In genomic region chr1:235098991-235099390, GRCh38 we compare ENCODE assay signal across 17 cellular contexts. TPM values are rescaled to one million over a fixed set of nuclear protein-coding genes. Genes with fewer than 3 reads are reported as not detected.
DNase-seq lines count a peak whose midpoint lies in the region; ATAC-seq and TF ChIP-seq lines count a peak whose summit lies in the region.
"Had no signal": no experiment of that assay in that cellular context is flagged by ENCODE, and none has a peak within 500 bp of the region (broad histone marks: within the 10 kb centered on the region; RNA-seq: fewer than 3 reads in every experiment).

No MANE protein-coding gene starts in this region.

- H3K9me2 ChIP-seq in OCI-LY7 (ENCODE audit: insufficient read depth, low read length): no peaks in the 10 kb centered on the region

- no peaks in the 10 kb centered on the region for H3K9me3 ChIP-seq in OCI-LY7 (ENCODE audit: low read length)
- H3K9me3 ChIP-seq in CD8-positive, alpha-beta memory T cell (ENCODE audit: low read length): no peaks in the 10 kb centered on the region
- H3K9me3 ChIP-seq: BLaER1 treated with 17β-estradiol and CSF1 and Interleukin-3, amounts not matched to agents 10 nM and 100 nM had no signal

- no peak overlapping the region for H3K27ac Mint-ChIP-seq in activated naive CD8-positive, alpha-beta T cell treated with anti-CD3 and anti-CD28 coated beads, Interleukin-2, amount 50 U/mL, for 24 hours
- no peak overlapping the region for H3K27ac Mint-ChIP-seq in activated naive CD8-positive, alpha-beta T cell treated with anti-CD3 and anti-CD28 coated beads for 36 hours
- no peak overlapping the region for H3K27ac Mint-ChIP-seq in CD8-positive, alpha-beta memory T cell
- no peak overlapping the region for H3K27ac Mint-ChIP-seq in stimulated activated effector memory CD8-positive, alpha-beta T cell treated with anti-CD3 and anti-CD28 coated beads, Interleukin-12 subunit alpha, Interleukin-12 subunit beta, amount 100 ng/mL, for 72 hours
- H3K27ac Mint-ChIP-seq: CD8-positive, alpha-beta T cell had no signal

- peaks cover 9% of the 10 kb centered on the region for H3K27me3 Mint-ChIP-seq in activated naive CD8-positive, alpha-beta T cell treated with anti-CD3 and anti-CD28 coated beads, Interleukin-2, amount 50 U/mL, for 24 hours
- peaks cover 16% of the 10 kb centered on the region for H3K27me3 Mint-ChIP-seq in activated naive CD8-positive, alpha-beta T cell treated with anti-CD3 and anti-CD28 coated beads for 36 hours
- H3K27me3 Mint-ChIP-seq in CD8-positive, alpha-beta memory T cell: peaks cover 1 to 5% of the 10 kb centered on the region in 2 donors

- intact Hi-C loops in OCI-LY7 (cut with micrococcal nuclease; ENCODE audit: unreplicated experiment): no loop called here

- H3K27me3 ChIP-seq in CD8-positive, alpha-beta memory T cell (ENCODE audit: insufficient read depth, low read length, poor library complexity, severe bottlenecking): no peaks in the 10 kb centered on the region
- H3K27me3 ChIP-seq: BLaER1 treated with 17β-estradiol and CSF1 and Interleukin-3, amounts not matched to agents 10 nM and 100 nM had no signal

- H4K20me1 ChIP-seq in OCI-LY7 (ENCODE audit: insufficient read depth, low read length): no peaks in the 10 kb centered on the region
- H4K20me1 ChIP-seq: BLaER1 treated with 17β-estradiol and CSF1 and Interleukin-3, amounts not matched to agents 10 nM and 100 nM had no signal

- no TSS peak for BruUV-seq in OCI-LY7 (replicated peaks; lab: Mats Ljungman, UMichigan)

- CTCF ChIA-PET in OCI-LY7 (lab: Charles Lee; ENCODE audit: unreplicated experiment): no interaction called here
- CTCF ChIA-PET in CD8-positive, alpha-beta memory T cell (lab: Charles Lee): interaction anchor here (0.7 kb wide), 1 partner anchor 207 kb away, joined by 3 read pairs; no protein-coding TSS in a partner anchor

- peak overlapping the region; percentile 52; the same call in 1 of the 2 replicates for H3K4me2 ChIP-seq in OCI-LY7 (ENCODE audit: low read length)

- no peak for ATAC-seq in activated naive CD8-positive, alpha-beta T cell treated with anti-CD3 and anti-CD28 coated beads, Interleukin-2, amount 50 U/mL, for 24 hours
- ATAC-seq in stimulated activated effector memory CD8-positive, alpha-beta T cell treated with anti-CD3 and anti-CD28 coated beads, Interleukin-12 subunit alpha, Interleukin-12 subunit beta, amount 100 ng/mL, for 72 hours: no peak
- ATAC-seq: CD8-positive, alpha-beta T cell had no signal

- H3K4me1 ChIP-seq in OCI-LY7 (ENCODE audit: insufficient read depth, low read length, poor library complexity, severe bottlenecking): peaks cover 18% of the 10 kb centered on the region
- peaks cover 13% of the 10 kb centered on the region for H3K4me1 ChIP-seq in CD8-positive, alpha-beta memory T cell (ENCODE audit: insufficient read depth, low read length)

- H3K4me3 ChIP-seq in OCI-LY7 (ENCODE audit: low read depth, low read length, poor library complexity, severe bottlenecking): no peak overlapping the region
- H3K4me3 ChIP-seq in CD8-positive, alpha-beta memory T cell (ENCODE audit: low read length): no peak overlapping the region
- H3K4me3 ChIP-seq: BLaER1 treated with 17β-estradiol and CSF1 and Interleukin-3, amounts not matched to agents 10 nM and 100 nM had no signal

- no peak overlapping the region for H2AFZ ChIP-seq in OCI-LY7 (ENCODE audit: low read length)

- H3K9me3 Mint-ChIP-seq in activated naive CD8-positive, alpha-beta T cell treated with anti-CD3 and anti-CD28 coated beads, Interleukin-2, amount 50 U/mL, for 24 hours: no peaks in the 10 kb centered on the region
- H3K9me3 Mint-ChIP-seq in activated naive CD8-positive, alpha-beta T cell treated with anti-CD3 and anti-CD28 coated beads for 36 hours: no peaks in the 10 kb centered on the region
- H3K9me3 Mint-ChIP-seq in CD8-positive, alpha-beta memory T cell: no peaks in the 10 kb centered on the region
- H3K9me3 Mint-ChIP-seq in stimulated activated effector memory CD8-positive, alpha-beta T cell treated with anti-CD3 and anti-CD28 coated beads, Interleukin-12 subunit alpha, Interleukin-12 subunit beta, amount 100 ng/mL, for 72 hours: no peaks in the 10 kb centered on the region
- H3K9me3 Mint-ChIP-seq: CD8-positive, alpha-beta T cell had no signal

- POLR2A ChIA-PET in OCI-LY7 (lab: Charles Lee): interaction anchor here (0.6 to 0.7 kb wide), 3 partner anchors 28 to 865 kb away, joined by 4 to 5 read pairs (median 4); no protein-coding TSS in a partner anchor
- POLR2A ChIA-PET in CD8-positive, alpha-beta memory T cell (lab: Charles Lee): no interaction called here

- H3K4me1 Mint-ChIP-seq in activated naive CD8-positive, alpha-beta T cell treated with anti-CD3 and anti-CD28 coated beads, Interleukin-2, amount 50 U/mL, for 24 hours: peaks cover 24% of the 10 kb centered on the region
- peaks cover 14% of the 10 kb centered on the region for H3K4me1 Mint-ChIP-seq in activated naive CD8-positive, alpha-beta T cell treated with anti-CD3 and anti-CD28 coated beads for 36 hours
- peaks cover 8 to 15% (median 12%) of the 10 kb centered on the region in 3 donors for H3K4me1 Mint-ChIP-seq in CD8-positive, alpha-beta memory T cell
- peaks cover 11% of the 10 kb centered on the region for H3K4me1 Mint-ChIP-seq in stimulated activated effector memory CD8-positive, alpha-beta T cell treated with anti-CD3 and anti-CD28 coated beads, Interleukin-12 subunit alpha, Interleukin-12 subunit beta, amount 100 ng/mL, for 72 hours

- H3K36me3 Mint-ChIP-seq in activated naive CD8-positive, alpha-beta T cell treated with anti-CD3 and anti-CD28 coated beads, Interleukin-2, amount 50 U/mL, for 24 hours (ENCODE audit: low read depth): peaks cover 4% of the 10 kb centered on the region
- H3K36me3 Mint-ChIP-seq in activated naive CD8-positive, alpha-beta T cell treated with anti-CD3 and anti-CD28 coated beads for 36 hours: peaks cover 4% of the 10 kb centered on the region
- H3K36me3 Mint-ChIP-seq in CD8-positive, alpha-beta memory T cell: peaks cover 0 to under 1% (median 0%) of the 10 kb centered on the region in 3 donors
- no peaks in the 10 kb centered on the region for H3K36me3 Mint-ChIP-seq in stimulated activated effector memory CD8-positive, alpha-beta T cell treated with anti-CD3 and anti-CD28 coated beads, Interleukin-12 subunit alpha, Interleukin-12 subunit beta, amount 100 ng/mL, for 72 hours
- H3K36me3 Mint-ChIP-seq: CD8-positive, alpha-beta T cell had no signal

- H3K27ac ChIP-seq in OCI-LY7 (ENCODE audit: low read depth, low read length, poor library complexity, severe bottlenecking): no peak overlapping the region
- H3K27ac ChIP-seq in CD8-positive, alpha-beta memory T cell (ENCODE audit: low read depth, low read length): no peak overlapping the region
- H3K27ac ChIP-seq: BLaER1 treated with 17β-estradiol and CSF1 and Interleukin-3, amounts not matched to agents 10 nM and 100 nM had no signal

- no peaks in the 10 kb centered on the region for H3K79me2 ChIP-seq in OCI-LY7 (ENCODE audit: insufficient read depth, low read depth, low read length)

- peak; percentile 50 for DNase-seq in activated CD8-positive, alpha-beta memory T cell treated with anti-CD3 and anti-CD28 coated beads for 24 hours
- DNase-seq in activated CD8-positive, alpha-beta memory T cell treated with anti-CD3 and anti-CD28 coated beads, Interleukin-2, amount 50 U/mL, for 4 hours: no peak
- peak; percentile 0 for DNase-seq in activated naive CD8-positive, alpha-beta T cell treated with anti-CD3 and anti-CD28 coated beads, Interleukin-2, amount 50 U/mL, for 24 hours
- DNase-seq in activated naive CD8-positive, alpha-beta T cell treated with anti-CD3 and anti-CD28 coated beads for 36 hours: no peak
- no peak for DNase-seq in OCI-LY7 (ENCODE audit: low spot score)
- DNase-seq in stimulated activated CD8-positive, alpha-beta memory T cell treated with anti-CD3 and anti-CD28 coated beads, Interleukin-4, amount 100 ng/mL, for 48 hours: peak; percentile 10
- DNase-seq in CD8-positive, alpha-beta memory T cell: no peak
- DNase-seq in stimulated activated effector memory CD8-positive, alpha-beta T cell treated with anti-CD3 and anti-CD28 coated beads, Interleukin-12 subunit alpha, Interleukin-12 subunit beta, amount 100 ng/mL, for 72 hours (ENCODE audit: low spot score in 2 of 2): no peak
- DNase-seq: 8988T, COR-L47, DMS 273 treated with DMSO at 0.1 percent for 48 hours, DMS53, DND-41, EL, H9 had no signal

- TF ChIP-seq CTCF in OCI-LY7 (conservative IDR thresholded peaks at IDR 0.05; ENCODE audit: low read length): no peak

- H3K4me3 Mint-ChIP-seq in activated naive CD8-positive, alpha-beta T cell treated with anti-CD3 and anti-CD28 coated beads, Interleukin-2, amount 50 U/mL, for 24 hours: no peak overlapping the region
- no peak overlapping the region for H3K4me3 Mint-ChIP-seq in activated naive CD8-positive, alpha-beta T cell treated with anti-CD3 and anti-CD28 coated beads for 36 hours
- no peak overlapping the region for H3K4me3 Mint-ChIP-seq in CD8-positive, alpha-beta memory T cell
- no peak overlapping the region for H3K4me3 Mint-ChIP-seq in stimulated activated effector memory CD8-positive, alpha-beta T cell treated with anti-CD3 and anti-CD28 coated beads, Interleukin-12 subunit alpha, Interleukin-12 subunit beta, amount 100 ng/mL, for 72 hours
- H3K4me3 Mint-ChIP-seq: CD8-positive, alpha-beta T cell had no signal

- no peaks in the 10 kb centered on the region for H3K36me3 ChIP-seq in OCI-LY7 (ENCODE audit: insufficient read depth, low read length)
- H3K36me3 ChIP-seq in CD8-positive, alpha-beta memory T cell (ENCODE audit: insufficient read depth, low read length): no peaks in the 10 kb centered on the region
- H3K36me3 ChIP-seq: BLaER1 treated with 17β-estradiol and CSF1 and Interleukin-3, amounts not matched to agents 10 nM and 100 nM had no signal

RNA-seq across cellular contexts. Expression of gene TOMM20, which starts 29.6 kb away (rescaled TPM):
- total RNA-seq in activated naive CD8-positive, alpha-beta T cell treated with anti-CD3 and anti-CD28 coated beads for 36 hours: 100 to 1,000 TPM; 131 to 150 TPM
- 68.5 and 76.7 TPM in 2 replicates for total RNA-seq in OCI-LY7 (2014; rRNA removed; shearing (Covaris generic))
- 133 and 156 TPM in 2 replicates for total RNA-seq in OCI-LY7 (2022)
- total RNA-seq in CD8-positive, alpha-beta memory T cell: 100 to 1,000 TPM; 108 to 115 TPM
- 59.8 TPM for polyA plus RNA-seq in CD8-positive, alpha-beta memory T cell

Comparison
In these comparisons a context has a peak if more than half of its experiments do, and no peak if none do; other contexts are left out.
1. DNase-seq: peak in activated CD8-positive, alpha-beta memory T cell treated with anti-CD3 and anti-CD28 coated beads for 24 hours (single experiment), activated naive CD8-positive, alpha-beta T cell treated with anti-CD3 and anti-CD28 coated beads, Interleukin-2, amount 50 U/mL, for 24 hours (single experiment) and stimulated activated CD8-positive, alpha-beta memory T cell treated with anti-CD3 and anti-CD28 coated beads, Interleukin-4, amount 100 ng/mL, for 48 hours (single experiment); none in activated CD8-positive, alpha-beta memory T cell treated with anti-CD3 and anti-CD28 coated beads, Interleukin-2, amount 50 U/mL, for 4 hours (single experiment), activated naive CD8-positive, alpha-beta T cell treated with anti-CD3 and anti-CD28 coated beads for 36 hours (single experiment), OCI-LY7 (single experiment), CD8-positive, alpha-beta memory T cell (0 of 5) and stimulated activated effector memory CD8-positive, alpha-beta T cell treated with anti-CD3 and anti-CD28 coated beads, Interleukin-12 subunit alpha, Interleukin-12 subunit beta, amount 100 ng/mL, for 72 hours (0 of 2).